16 cellular contexts compared by ENCODE assay signal in the genomic region with DNA sequence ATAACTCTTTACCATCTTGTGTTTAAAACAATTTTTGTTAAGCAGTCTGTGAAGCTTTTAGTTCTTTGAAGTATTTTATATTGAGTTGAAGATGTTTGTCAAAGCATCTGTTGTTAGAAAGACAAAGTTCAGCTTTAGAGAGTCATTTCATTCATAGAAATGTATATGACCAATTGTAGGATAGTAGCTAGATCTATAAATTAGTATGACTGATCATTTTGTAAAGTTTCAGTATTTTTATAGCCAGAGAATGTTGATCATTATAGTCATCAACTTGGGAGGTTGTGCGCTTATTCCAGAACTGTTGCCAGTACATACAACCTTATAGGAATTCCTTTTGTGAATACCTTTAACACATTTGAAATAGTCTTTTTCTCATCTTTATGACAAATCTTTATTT. TPM values are rescaled to one million over a fixed set of nuclear protein-coding genes. Genes with fewer than 3 reads are reported as not detected.
DNase-seq lines count a peak whose midpoint lies in the region; ATAC-seq and TF ChIP-seq lines count a peak whose summit lies in the region.
"Had no signal": no experiment of that assay in that cellular context is flagged by ENCODE, and none has a peak within 500 bp of the region (broad histone marks: within the 10 kb centered on the region; RNA-seq: fewer than 3 reads in every experiment).

No MANE protein-coding gene starts in this region.

- peak overlapping the region; percentile 88 for H3K27ac Mint-ChIP-seq in activated T-cell treated with anti-CD3 and anti-CD28 coated beads, Interleukin-2, amount 50 U/mL, for 72 hours
- peak overlapping the region; percentile 57 for H3K27ac Mint-ChIP-seq in activated naive CD8-positive, alpha-beta T cell treated with anti-CD3 and anti-CD28 coated beads, Interleukin-2, amount 50 U/mL, for 24 hours
- peak overlapping the region; percentile 35 for H3K27ac Mint-ChIP-seq in stimulated activated memory B cell treated with anti-CD40 and anti-IgM and Interleukin-4, amounts not matched to agents 10 μg/mL and 1 μg/mL and 100 μg/mL, for 72 hours
- H3K27ac Mint-ChIP-seq: neural progenitor cell had no signal

- H3K9me3 Mint-ChIP-seq in activated T-cell treated with anti-CD3 and anti-CD28 coated beads, Interleukin-2, amount 50 U/mL, for 72 hours = no peaks in the 10 kb centered on the region
- H3K9me3 Mint-ChIP-seq in activated naive CD8-positive, alpha-beta T cell treated with anti-CD3 and anti-CD28 coated beads, Interleukin-2, amount 50 U/mL, for 24 hours = no peaks in the 10 kb centered on the region
- no peaks in the 10 kb centered on the region for H3K9me3 Mint-ChIP-seq in stimulated activated memory B cell treated with anti-CD40 and anti-IgM and Interleukin-4, amounts not matched to agents 10 μg/mL and 1 μg/mL and 100 μg/mL, for 72 hours

- DNase-seq in activated T-cell treated with anti-CD3 and anti-CD28 coated beads, Interleukin-2, amount 50 U/mL, for 72 hours = no peak
- no peak for DNase-seq in activated T-cell treated with anti-CD3 and anti-CD28 coated beads, Interleukin-2, amount 50 U/mL, for 1 hour
- DNase-seq in activated naive CD8-positive, alpha-beta T cell treated with anti-CD3 and anti-CD28 coated beads, Interleukin-2, amount 50 U/mL, for 24 hours = no peak
- DNase-seq in GM13977 (ENCODE audit: low spot score) = no peak
- no peak for DNase-seq in A172 (ENCODE audit: low spot score)
- DNase-seq: activated CD8-positive, alpha-beta memory T cell treated with anti-CD3 and anti-CD28 coated beads for 24 hours; activated gamma-delta T cell; hippocampal formation; mesendoderm; NCI-H2171; NCI-H774; stimulated activated naive CD4-positive, alpha-beta T cell had no signal

- TF ChIP-seq CTCF in GM13977 (IDR thresholded peaks at IDR 0.05; ENCODE audit: extremely low read depth, insufficient read depth, missing control alignments) = no peak

- H3K36me3 Mint-ChIP-seq in activated T-cell treated with anti-CD3 and anti-CD28 coated beads, Interleukin-2, amount 50 U/mL, for 72 hours (ENCODE audit: insufficient read depth in 2 of 2) = peaks cover 0 to 4% of the 10 kb centered on the region in 2 donors
- peaks cover 9% of the 10 kb centered on the region for H3K36me3 Mint-ChIP-seq in activated naive CD8-positive, alpha-beta T cell treated with anti-CD3 and anti-CD28 coated beads, Interleukin-2, amount 50 U/mL, for 24 hours (ENCODE audit: low read depth)
- peaks cover 16% of the 10 kb centered on the region for H3K36me3 Mint-ChIP-seq in stimulated activated memory B cell treated with anti-CD40 and anti-IgM and Interleukin-4, amounts not matched to agents 10 μg/mL and 1 μg/mL and 100 μg/mL, for 72 hours

- peak; percentile 21 to 43 for ATAC-seq in activated T-cell treated with anti-CD3 and anti-CD28 coated beads, Interleukin-2, amount 50 U/mL, for 72 hours (replicated peaks in 1 of 2)
- peak; percentile 4 for ATAC-seq in HG03378 (IDR thresholded peaks at IDR 0.05; ENCODE audit: unreplicated experiment)
- ATAC-seq in activated naive CD8-positive, alpha-beta T cell treated with anti-CD3 and anti-CD28 coated beads, Interleukin-2, amount 50 U/mL, for 24 hours = no peak
- no peak for ATAC-seq in stimulated activated memory B cell treated with anti-CD40 and anti-IgM and Interleukin-4, amounts not matched to agents 10 μg/mL and 1 μg/mL and 100 μg/mL, for 72 hours
- ATAC-seq in HG03439 (IDR thresholded peaks at IDR 0.05; ENCODE audit: unreplicated experiment) = no peak

- peaks cover 66% of the 10 kb centered on the region for H3K4me1 Mint-ChIP-seq in activated T-cell treated with anti-CD3 and anti-CD28 coated beads, Interleukin-2, amount 50 U/mL, for 72 hours (ENCODE audit: low read depth)
- peaks cover 66% of the 10 kb centered on the region for H3K4me1 Mint-ChIP-seq in activated naive CD8-positive, alpha-beta T cell treated with anti-CD3 and anti-CD28 coated beads, Interleukin-2, amount 50 U/mL, for 24 hours
- peaks cover 63% of the 10 kb centered on the region for H3K4me1 Mint-ChIP-seq in stimulated activated memory B cell treated with anti-CD40 and anti-IgM and Interleukin-4, amounts not matched to agents 10 μg/mL and 1 μg/mL and 100 μg/mL, for 72 hours

- peak overlapping the region; percentile 57 to 90 for H3K4me3 Mint-ChIP-seq in activated T-cell treated with anti-CD3 and anti-CD28 coated beads, Interleukin-2, amount 50 U/mL, for 72 hours
- H3K4me3 Mint-ChIP-seq in activated naive CD8-positive, alpha-beta T cell treated with anti-CD3 and anti-CD28 coated beads, Interleukin-2, amount 50 U/mL, for 24 hours = peak overlapping the region; percentile 25
- peak overlapping the region; percentile 9 for H3K4me3 Mint-ChIP-seq in stimulated activated memory B cell treated with anti-CD40 and anti-IgM and Interleukin-4, amounts not matched to agents 10 μg/mL and 1 μg/mL and 100 μg/mL, for 72 hours
- H3K4me3 Mint-ChIP-seq: neural progenitor cell had no signal

- H3K27me3 Mint-ChIP-seq in activated T-cell treated with anti-CD3 and anti-CD28 coated beads, Interleukin-2, amount 50 U/mL, for 72 hours (ENCODE audit: low read depth) = no peaks in the 10 kb centered on the region
- no peaks in the 10 kb centered on the region for H3K27me3 Mint-ChIP-seq in activated naive CD8-positive, alpha-beta T cell treated with anti-CD3 and anti-CD28 coated beads, Interleukin-2, amount 50 U/mL, for 24 hours
- no peaks in the 10 kb centered on the region for H3K27me3 Mint-ChIP-seq in stimulated activated memory B cell treated with anti-CD40 and anti-IgM and Interleukin-4, amounts not matched to agents 10 μg/mL and 1 μg/mL and 100 μg/mL, for 72 hours

- in situ Hi-C loops in GM13977 (cut with MboI; ENCODE audit: low pct_unique_long_range_greater_than_20kb, low sequenced_read_pairs, unreplicated experiment) = no loop called here

RNA-seq across cellular contexts. Expression of a gene that starts 5.2 kb away (rescaled TPM):
- 10 to 100 TPM; 56.3 to 60.9 TPM for total RNA-seq in activated T-cell treated with anti-CD3 and anti-CD28 coated beads, Interleukin-2, amount 50 U/mL, for 72 hours
- total RNA-seq in A172 (2014; rRNA removed; shearing (Covaris generic)) = 12.3 and 12.9 TPM in 2 replicates

Comparison
In these comparisons a context has a peak if more than half of its experiments do, and no peak if none do; other contexts are left out.
1. ATAC-seq: peak in activated T-cell treated with anti-CD3 and anti-CD28 coated beads, Interleukin-2, amount 50 U/mL, for 72 hours (2 of 2) and HG03378 (single experiment); none in activated naive CD8-positive, alpha-beta T cell treated with anti-CD3 and anti-CD28 coated beads, Interleukin-2, amount 50 U/mL, for 24 hours (single experiment), stimulated activated memory B cell treated with anti-CD40 and anti-IgM and Interleukin-4, amounts not matched to agents 10 μg/mL and 1 μg/mL and 100 μg/mL, for 72 hours (single experiment) and HG03439 (single experiment).
2. H3K27ac Mint-ChIP-seq: peak in every context shown above with its lines; median percentile 88 in activated T-cell treated with anti-CD3 and anti-CD28 coated beads, Interleukin-2, amount 50 U/mL, for 72 hours; 57 in activated naive CD8-positive, alpha-beta T cell treated with anti-CD3 and anti-CD28 coated beads, Interleukin-2, amount 50 U/mL, for 24 hours; 35 in stimulated activated memory B cell treated with anti-CD40 and anti-IgM and Interleukin-4, amounts not matched to agents 10 μg/mL and 1 μg/mL and 100 μg/mL, for 72 hours.
3. H3K4me3 Mint-ChIP-seq: peak in every context shown above with its lines; median percentile 74 in activated T-cell treated with anti-CD3 and anti-CD28 coated beads, Interleukin-2, amount 50 U/mL, for 72 hours; 25 in activated naive CD8-positive, alpha-beta T cell treated with anti-CD3 and anti-CD28 coated beads, Interleukin-2, amount 50 U/mL, for 24 hours; 9 in stimulated activated memory B cell treated with anti-CD40 and anti-IgM and Interleukin-4, amounts not matched to agents 10 μg/mL and 1 μg/mL and 100 μg/mL, for 72 hours.